Comparison of ENCODE assay signal across 9 cellular contexts in the genomic region with DNA sequence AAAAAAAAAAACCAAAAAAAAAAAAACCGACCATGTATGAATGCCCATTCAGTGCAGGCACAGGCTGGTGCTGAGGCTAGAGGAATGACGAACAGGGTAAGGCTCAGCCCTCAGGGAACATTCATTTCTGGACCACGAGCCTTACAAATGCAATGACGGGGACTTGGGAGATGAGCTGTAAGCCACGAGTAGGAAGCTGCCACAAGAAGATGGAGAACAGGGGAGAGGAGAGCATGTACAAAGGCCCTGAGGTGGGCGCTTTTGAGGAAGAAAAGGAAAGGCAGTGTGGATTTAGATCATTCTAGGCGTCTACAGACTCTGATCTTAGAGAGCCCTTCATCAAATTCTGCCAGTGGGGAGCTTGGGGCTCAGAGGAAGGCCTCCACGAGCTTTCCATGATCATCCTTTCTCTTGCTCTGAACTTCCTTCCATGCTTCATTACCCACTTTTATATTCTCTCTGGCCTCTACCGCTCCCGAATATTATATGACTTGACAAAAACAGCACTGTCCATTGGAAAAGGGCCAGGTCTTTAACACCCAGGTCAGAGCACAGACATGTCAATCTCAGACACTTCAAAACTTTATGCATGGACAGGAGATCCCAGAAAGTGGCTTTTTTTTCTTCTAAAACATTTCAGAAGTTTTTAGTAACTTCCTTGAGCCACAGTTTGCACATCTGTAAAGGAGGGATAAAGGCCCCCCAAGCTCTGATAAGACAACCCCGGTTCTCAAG. TPM values are rescaled to one million over a fixed set of nuclear protein-coding genes. Genes with fewer than 3 reads are reported as not detected.
DNase-seq lines count a peak whose midpoint lies in the region; ATAC-seq and TF ChIP-seq lines count a peak whose summit lies in the region.
"Had no signal": no experiment of that assay in that cellular context is flagged by ENCODE, and none has a peak within 500 bp of the region (broad histone marks: within the 10 kb centered on the region; RNA-seq: fewer than 3 reads in every experiment).

No MANE protein-coding gene starts in this region.

- no peak for ATAC-seq in activated CD8-positive, alpha-beta T cell treated with anti-CD3 and anti-CD28 coated beads for 36 hours
- peak; percentile 36 for ATAC-seq in stimulated activated naive CD8-positive, alpha-beta T cell treated with anti-CD3 and anti-CD28 coated beads, Interleukin-15, Interleukin-2, amounts not matched to agents 100 U/mL and 50 U/mL, for 24 hours
- ATAC-seq in HG02981 (IDR thresholded peaks at IDR 0.05; ENCODE audit: unreplicated experiment) (no peak), GM19395 (IDR thresholded peaks at IDR 0.05; ENCODE audit: unreplicated experiment) (no peak)

- CTCF ChIA-PET in activated CD8-positive, alpha-beta T cell treated with anti-CD3 and anti-CD28 coated beads for 36 hours (lab: Charles Lee), result interaction anchor here (0.6 to 3.1 kb wide), 34 partner anchors 10 to 769 kb away, joined by 3 to 22 read pairs (median 5); no protein-coding TSS in a partner anchor

- DNase-seq in activated naive CD4-positive, alpha-beta T cell treated with Interleukin-2 at 50 U/mL for 16 hours, result peak; percentile 32
- no peak for DNase-seq in activated naive CD4-positive, alpha-beta T cell (lab: John Stamatoyannopoulos, UW)
- peak; percentile 61 for DNase-seq in activated CD8-positive, alpha-beta T cell treated with anti-CD3 and anti-CD28 coated beads for 36 hours
- DNase-seq in stimulated activated naive CD8-positive, alpha-beta T cell treated with anti-CD3 and anti-CD28 coated beads, Interleukin-15, Interleukin-2, amounts not matched to agents 100 U/mL and 50 U/mL, for 24 hours, result peak; percentile 29
- DNase-seq in SW480 (ENCODE audit: low spot score), result no peak
- DNase-seq: SW 1271 had no signal

- H3K4me3 Mint-ChIP-seq in activated CD8-positive, alpha-beta T cell treated with anti-CD3 and anti-CD28 coated beads for 36 hours, result peak overlapping the region; percentile 66

- no peak overlapping the region for H3K9ac ChIP-seq in iPS-15b (ENCODE audit: low read depth, low read length)

- peaks cover 3% of the 10 kb centered on the region for H3K36me3 Mint-ChIP-seq in activated CD8-positive, alpha-beta T cell treated with anti-CD3 and anti-CD28 coated beads for 36 hours (ENCODE audit: low read depth)

- H3K9me3 ChIP-seq in iPS-15b (ENCODE audit: control insufficient read depth, insufficient read depth, low read length), result no peaks in the 10 kb centered on the region

- POLR2A ChIA-PET in activated CD8-positive, alpha-beta T cell treated with anti-CD3 and anti-CD28 coated beads for 36 hours (lab: Charles Lee), result interaction anchor here (1.2 to 1.6 kb wide), 3 partner anchors 45 to 340 kb away, joined by 3 to 5 read pairs (median 4); no protein-coding TSS in a partner anchor

- H3K27me3 Mint-ChIP-seq in activated CD8-positive, alpha-beta T cell treated with anti-CD3 and anti-CD28 coated beads for 36 hours, result peaks cover 26% of the 10 kb centered on the region

- H3K4me3 ChIP-seq in iPS-15b (ENCODE audit: low read depth, low read length), result peak overlapping the region; percentile 82

- no peaks in the 10 kb centered on the region for H3K36me3 ChIP-seq in iPS-15b (ENCODE audit: control insufficient read depth, insufficient read depth, low read length)

- H3K4me1 ChIP-seq in iPS-15b (ENCODE audit: control insufficient read depth, insufficient read depth, low read length), result peaks cover 2% of the 10 kb centered on the region

- peak overlapping the region; percentile 23 for H3K27ac Mint-ChIP-seq in activated CD8-positive, alpha-beta T cell treated with anti-CD3 and anti-CD28 coated beads for 36 hours

- TF ChIP-seq CTCF in activated CD8-positive, alpha-beta T cell treated with anti-CD3 and anti-CD28 coated beads for 36 hours (IDR thresholded peaks at IDR 0.05), result no peak

- intact Hi-C loops in activated CD8-positive, alpha-beta T cell treated with anti-CD3 and anti-CD28 coated beads for 36 hours (cut with micrococcal nuclease), result loop anchor here (5.0 kb wide), 1 partner anchor 77 kb away; no protein-coding TSS in a partner anchor

- H3K27me3 ChIP-seq in iPS-15b (ENCODE audit: control insufficient read depth, insufficient read depth, low read length), result peaks cover 82% of the 10 kb centered on the region

- H3K4me1 Mint-ChIP-seq in activated CD8-positive, alpha-beta T cell treated with anti-CD3 and anti-CD28 coated beads for 36 hours (ENCODE audit: low read depth), result peaks cover 34% of the 10 kb centered on the region

- peaks cover 4% of the 10 kb centered on the region for H3K9me3 Mint-ChIP-seq in activated CD8-positive, alpha-beta T cell treated with anti-CD3 and anti-CD28 coated beads for 36 hours

RNA-seq across cellular contexts. Expression of gene ZNF518B, which starts 3.3 kb away (rescaled TPM):
- 10 to 100 TPM; 13.5 to 13.8 TPM for total RNA-seq in activated CD8-positive, alpha-beta T cell treated with anti-CD3 and anti-CD28 coated beads for 36 hours

Comparison
In these comparisons a context has a peak if more than half of its experiments do, and no peak if none do; other contexts are left out.
1. DNase-seq: peak in activated naive CD4-positive, alpha-beta T cell treated with Interleukin-2 at 50 U/mL for 16 hours (single experiment), activated CD8-positive, alpha-beta T cell treated with anti-CD3 and anti-CD28 coated beads for 36 hours (single experiment) and stimulated activated naive CD8-positive, alpha-beta T cell treated with anti-CD3 and anti-CD28 coated beads, Interleukin-15, Interleukin-2, amounts not matched to agents 100 U/mL and 50 U/mL, for 24 hours (single experiment); none in activated naive CD4-positive, alpha-beta T cell (0 of 4) and SW480 (single experiment).